8 cellular contexts compared by ENCODE assay signal in genomic region chr1:168637350-168637991, GRCh38.
DNase-seq lines count a peak whose midpoint lies in the region; ATAC-seq, FAIRE-seq and TF ChIP-seq lines count a peak whose summit lies in the region.

No MANE protein-coding gene starts in this region.

- FAIRE-seq in RCC 7860 (lab: Jason Lieb, UNC): no peak

- intact Hi-C loops in activated T-helper 2 cell treated with anti-CD3 and anti-CD28 coated beads, Interferon-gamma antibody, Interleukin-2, Interleukin-4, amounts not matched to agents 10 μg/mL and 5 μg/mL and 100 μg/mL, durations not matched to agents 14 hours and 24 hours and 36 hours (cut with micrococcal nuclease): no loop called here

- H3K4me3 Mint-ChIP-seq in activated naive CD8-positive, alpha-beta T cell treated with anti-CD3 and anti-CD28 coated beads, Interleukin-2, amount 50 U/mL, for 24 hours: no peak overlapping the region
- H3K4me3 Mint-ChIP-seq in activated T-helper 2 cell treated with anti-CD3 and anti-CD28 coated beads, Interferon-gamma antibody, Interleukin-2, Interleukin-4, amounts not matched to agents 10 μg/mL and 5 μg/mL and 100 μg/mL, durations not matched to agents 14 hours and 24 hours and 36 hours (ENCODE audit: low read depth): no peak overlapping the region

- H3K4me3 ChIP-seq in Jurkat, Clone E6-1 (ENCODE audit: low read length): no peak overlapping the region
- no peak overlapping the region for H3K4me3 ChIP-seq in retinal pigment epithelial cell (ENCODE audit: low read length)

- H3K9me3 Mint-ChIP-seq in activated naive CD8-positive, alpha-beta T cell treated with anti-CD3 and anti-CD28 coated beads, Interleukin-2, amount 50 U/mL, for 24 hours: no peaks in the 10 kb centered on the region
- no peaks in the 10 kb centered on the region for H3K9me3 Mint-ChIP-seq in activated T-helper 2 cell treated with anti-CD3 and anti-CD28 coated beads, Interferon-gamma antibody, Interleukin-2, Interleukin-4, amounts not matched to agents 10 μg/mL and 5 μg/mL and 100 μg/mL, durations not matched to agents 14 hours and 24 hours and 36 hours

- TF ChIP-seq CTCF in retinal pigment epithelial cell (conservative IDR thresholded peaks at IDR 0.05; ENCODE audit: low read depth, low read length): peak; percentile 72

- H3K4me1 Mint-ChIP-seq in activated naive CD8-positive, alpha-beta T cell treated with anti-CD3 and anti-CD28 coated beads, Interleukin-2, amount 50 U/mL, for 24 hours: peaks cover 8% of the 10 kb centered on the region
- H3K4me1 Mint-ChIP-seq in activated T-helper 2 cell treated with anti-CD3 and anti-CD28 coated beads, Interferon-gamma antibody, Interleukin-2, Interleukin-4, amounts not matched to agents 10 μg/mL and 5 μg/mL and 100 μg/mL, durations not matched to agents 14 hours and 24 hours and 36 hours (ENCODE audit: low read depth): peaks cover 5% of the 10 kb centered on the region

- no peak for ATAC-seq in activated naive CD8-positive, alpha-beta T cell treated with anti-CD3 and anti-CD28 coated beads, Interleukin-2, amount 50 U/mL, for 24 hours

- DNase-seq in EL: peak; percentile 36
- DNase-seq in Jurkat, Clone E6-1 (ENCODE audit: low read depth, low spot score): peak; percentile 54
- DNase-seq in RCC 7860 (ENCODE audit: low spot score): peak; percentile 27
- peak; percentile 16 for DNase-seq in fibroblast of peridontal ligament (ENCODE audit: extremely low read depth)
- no peak for DNase-seq in retinal pigment epithelial cell (ENCODE audit: low read depth)
- no peak for DNase-seq in activated naive CD8-positive, alpha-beta T cell treated with anti-CD3 and anti-CD28 coated beads, Interleukin-2, amount 50 U/mL, for 24 hours
- DNase-seq in activated T-helper 2 cell treated with anti-CD3 and anti-CD28 coated beads, Interferon-gamma antibody, Interleukin-2, Interleukin-4, amounts not matched to agents 10 μg/mL and 5 μg/mL and 100 μg/mL, durations not matched to agents 14 hours and 24 hours and 36 hours (ENCODE audit: low spot score): no peak
- DNase-seq in effector CD4-positive, alpha-beta T cell: no peak

- no peaks in the 10 kb centered on the region for H3K36me3 Mint-ChIP-seq in activated naive CD8-positive, alpha-beta T cell treated with anti-CD3 and anti-CD28 coated beads, Interleukin-2, amount 50 U/mL, for 24 hours (ENCODE audit: low read depth)
- no peaks in the 10 kb centered on the region for H3K36me3 Mint-ChIP-seq in activated T-helper 2 cell treated with anti-CD3 and anti-CD28 coated beads, Interferon-gamma antibody, Interleukin-2, Interleukin-4, amounts not matched to agents 10 μg/mL and 5 μg/mL and 100 μg/mL, durations not matched to agents 14 hours and 24 hours and 36 hours (ENCODE audit: low read depth)

- no peak overlapping the region for H3K27ac Mint-ChIP-seq in activated naive CD8-positive, alpha-beta T cell treated with anti-CD3 and anti-CD28 coated beads, Interleukin-2, amount 50 U/mL, for 24 hours
- H3K27ac Mint-ChIP-seq in activated T-helper 2 cell treated with anti-CD3 and anti-CD28 coated beads, Interferon-gamma antibody, Interleukin-2, Interleukin-4, amounts not matched to agents 10 μg/mL and 5 μg/mL and 100 μg/mL, durations not matched to agents 14 hours and 24 hours and 36 hours: no peak overlapping the region

- H3K27me3 Mint-ChIP-seq in activated naive CD8-positive, alpha-beta T cell treated with anti-CD3 and anti-CD28 coated beads, Interleukin-2, amount 50 U/mL, for 24 hours: peaks cover 2% of the 10 kb centered on the region
- peaks cover 29% of the 10 kb centered on the region for H3K27me3 Mint-ChIP-seq in activated T-helper 2 cell treated with anti-CD3 and anti-CD28 coated beads, Interferon-gamma antibody, Interleukin-2, Interleukin-4, amounts not matched to agents 10 μg/mL and 5 μg/mL and 100 μg/mL, durations not matched to agents 14 hours and 24 hours and 36 hours (ENCODE audit: low read depth)

Comparison
In these comparisons a context has a peak if more than half of its experiments do, and no peak if none do; other contexts are left out.
1. DNase-seq: peak in EL (single experiment), Jurkat, Clone E6-1 (single experiment), RCC 7860 (single experiment) and fibroblast of peridontal ligament (single experiment); none in retinal pigment epithelial cell (single experiment), activated naive CD8-positive, alpha-beta T cell treated with anti-CD3 and anti-CD28 coated beads, Interleukin-2, amount 50 U/mL, for 24 hours (single experiment), activated T-helper 2 cell treated with anti-CD3 and anti-CD28 coated beads, Interferon-gamma antibody, Interleukin-2, Interleukin-4, amounts not matched to agents 10 μg/mL and 5 μg/mL and 100 μg/mL, durations not matched to agents 14 hours and 24 hours and 36 hours (single experiment) and effector CD4-positive, alpha-beta T cell (single experiment).